In the genomic region with DNA sequence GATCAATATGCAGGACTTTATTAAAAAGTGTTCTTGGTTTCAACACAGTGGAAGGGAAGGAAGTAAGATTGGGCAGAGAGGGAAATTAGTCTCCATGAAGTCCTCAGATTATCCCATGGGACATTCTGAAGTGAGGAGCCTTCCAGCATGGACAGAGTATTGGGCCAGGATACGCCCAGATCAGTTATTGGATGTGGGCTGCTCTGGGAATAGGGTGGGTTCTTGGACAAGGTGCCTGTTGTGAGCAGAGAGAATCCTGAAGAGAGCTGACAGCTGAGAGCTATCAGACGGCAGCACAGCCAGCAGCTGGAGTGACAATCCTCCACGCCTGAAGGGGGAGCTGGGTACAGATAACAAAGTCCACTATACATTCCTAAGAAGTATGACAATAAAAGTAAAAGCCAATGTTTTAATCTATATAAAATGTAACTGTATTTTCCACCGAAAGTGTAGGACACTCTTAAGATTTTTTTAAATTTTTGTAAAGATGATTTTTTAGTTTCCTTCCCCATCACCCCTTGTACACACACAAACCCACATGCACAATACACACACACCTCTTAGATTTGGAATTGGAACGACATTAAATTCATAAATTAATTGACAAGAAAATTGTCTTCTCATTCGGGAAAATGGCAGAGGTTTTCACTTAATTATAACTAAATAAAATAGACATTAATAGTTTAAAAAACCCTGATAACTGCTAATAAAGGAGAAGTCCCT, we compare ENCODE assay signal across 1 cellular context.
TF ChIP-seq lines count a peak whose summit lies in the region.

No MANE protein-coding gene starts in this region.

TF ChIP-seq in K562, 482 proteins besides CTCF, POLR2A, EP300 and RAD21 (continued from another document and continues in another):
- TF ChIP-seq TRIM24 (IDR thresholded peaks at IDR 0.05): peak in 1 of 2 experiments; percentile 32; a peak in 1 of 4 replicates
- TF ChIP-seq KLF1 (tag; IDR thresholded peaks at IDR 0.05): no peak
- TF ChIP-seq CBFA2T3 (IDR thresholded peaks at IDR 0.05): peak; percentile 84
- peak; percentile 82 for TF ChIP-seq TEAD4 (IDR thresholded peaks at IDR 0.05; ENCODE audit: low read length)
- TF ChIP-seq TEAD4 (CRISPR knock-in tag; IDR thresholded peaks at IDR 0.05; ENCODE audit: borderline replicate concordance): no peak
- TF ChIP-seq CAMTA2 (CRISPR knock-in tag; conservative IDR thresholded peaks at IDR 0.05): no peak
- peak; percentile 56; the same call in 1 of the 2 replicates for TF ChIP-seq ZBTB2 (IDR thresholded peaks at IDR 0.05)
- peak; percentile 42; the same call in 1 of the 2 replicates for TF ChIP-seq CTBP1 (IDR thresholded peaks at IDR 0.05; ENCODE audit: borderline replicate concordance)
- no peak for TF ChIP-seq GATA2 (CRISPR knock-in tag; IDR thresholded peaks at IDR 0.05)
- peak; percentile 92 to 96 for TF ChIP-seq SIN3A (IDR thresholded peaks at IDR 0.05; ENCODE audit: borderline replicate concordance in 2 of 2, control insufficient read depth in 1 of 2, low read depth in 2 of 2, low read length in 2 of 2)
- TF ChIP-seq HLTF (IDR thresholded peaks at IDR 0.05): no peak; the same call in 1 of the 2 replicates
- TF ChIP-seq RREB1 (CRISPR knock-in tag; IDR thresholded peaks at IDR 0.05): no peak
- TF ChIP-seq ZNF717 (CRISPR knock-in tag; IDR thresholded peaks at IDR 0.05): no peak
- TF ChIP-seq MLLT1 (IDR thresholded peaks at IDR 0.05): peak; percentile 47 to 57; a peak in 1 of 4 replicates
- no peak for TF ChIP-seq ELK1 (CRISPR knock-in tag; IDR thresholded peaks at IDR 0.05)
- TF ChIP-seq CXXC5 (CRISPR knock-in tag; IDR thresholded peaks at IDR 0.05): peak; percentile 30
- TF ChIP-seq ZNF347 (CRISPR knock-in tag; IDR thresholded peaks at IDR 0.05; ENCODE audit: low read depth): no peak
- peak; percentile 41 for TF ChIP-seq TBP (optimal IDR thresholded peaks at IDR 0.05; ENCODE audit: low read depth, low read length)
- peak; percentile 71 for TF ChIP-seq CBFA2T2 (conservative IDR thresholded peaks at IDR 0.05)
- TF ChIP-seq STAT5A (IDR thresholded peaks at IDR 0.05; ENCODE audit: borderline replicate concordance, low read length): peak; percentile 44
- no peak for TF ChIP-seq FOXJ2 (tag; IDR thresholded peaks at IDR 0.05)
- peak in 1 of 2 experiments; percentile 71; a peak in 3 of 4 replicates for TF ChIP-seq HDAC1 (IDR thresholded peaks at IDR 0.05)
- TF ChIP-seq TRIM28 (IDR thresholded peaks at IDR 0.05): peak; percentile 46; the same call in 1 of the 2 replicates
- TF ChIP-seq RBFOX2 (IDR thresholded peaks at IDR 0.05; ENCODE audit: low read depth, low read length): no peak; the same call in 1 of the 2 replicates
- peak; percentile 56; the same call in 1 of the 2 replicates for TF ChIP-seq MYC (IDR thresholded peaks at IDR 0.05; ENCODE audit: low read depth, low read length)
- no peak for TF ChIP-seq MYC (CRISPR knock-in tag; IDR thresholded peaks at IDR 0.05; ENCODE audit: borderline replicate concordance, low read depth)
- TF ChIP-seq ZC3H8 (IDR thresholded peaks at IDR 0.05): 0 out of 2 replicates have a peak, but pooled peaks have one; percentile 22
- TF ChIP-seq PRPF4 (IDR thresholded peaks at IDR 0.05; ENCODE audit: insufficient read depth, low read depth, low read length, poor library complexity, severe bottlenecking): no peak
- no peak for TF ChIP-seq ZNF23 (CRISPR knock-in tag; IDR thresholded peaks at IDR 0.05)
- no peak for TF ChIP-seq E2F4 (CRISPR knock-in tag; IDR thresholded peaks at IDR 0.05; ENCODE audit: low read depth)
- TF ChIP-seq, protein P1, sequence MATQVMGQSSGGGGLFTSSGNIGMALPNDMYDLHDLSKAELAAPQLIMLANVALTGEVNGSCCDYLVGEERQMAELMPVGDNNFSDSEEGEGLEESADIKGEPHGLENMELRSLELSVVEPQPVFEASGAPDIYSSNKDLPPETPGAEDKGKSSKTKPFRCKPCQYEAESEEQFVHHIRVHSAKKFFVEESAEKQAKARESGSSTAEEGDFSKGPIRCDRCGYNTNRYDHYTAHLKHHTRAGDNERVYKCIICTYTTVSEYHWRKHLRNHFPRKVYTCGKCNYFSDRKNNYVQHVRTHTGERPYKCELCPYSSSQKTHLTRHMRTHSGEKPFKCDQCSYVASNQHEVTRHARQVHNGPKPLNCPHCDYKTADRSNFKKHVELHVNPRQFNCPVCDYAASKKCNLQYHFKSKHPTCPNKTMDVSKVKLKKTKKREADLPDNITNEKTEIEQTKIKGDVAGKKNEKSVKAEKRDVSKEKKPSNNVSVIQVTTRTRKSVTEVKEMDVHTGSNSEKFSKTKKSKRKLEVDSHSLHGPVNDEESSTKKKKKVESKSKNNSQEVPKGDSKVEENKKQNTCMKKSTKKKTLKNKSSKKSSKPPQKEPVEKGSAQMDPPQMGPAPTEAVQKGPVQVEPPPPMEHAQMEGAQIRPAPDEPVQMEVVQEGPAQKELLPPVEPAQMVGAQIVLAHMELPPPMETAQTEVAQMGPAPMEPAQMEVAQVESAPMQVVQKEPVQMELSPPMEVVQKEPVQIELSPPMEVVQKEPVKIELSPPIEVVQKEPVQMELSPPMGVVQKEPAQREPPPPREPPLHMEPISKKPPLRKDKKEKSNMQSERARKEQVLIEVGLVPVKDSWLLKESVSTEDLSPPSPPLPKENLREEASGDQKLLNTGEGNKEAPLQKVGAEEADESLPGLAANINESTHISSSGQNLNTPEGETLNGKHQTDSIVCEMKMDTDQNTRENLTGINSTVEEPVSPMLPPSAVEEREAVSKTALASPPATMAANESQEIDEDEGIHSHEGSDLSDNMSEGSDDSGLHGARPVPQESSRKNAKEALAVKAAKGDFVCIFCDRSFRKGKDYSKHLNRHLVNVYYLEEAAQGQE (CRISPR knock-in tag; IDR thresholded peaks at IDR 0.05; ENCODE audit: low read depth): no peak
- peak; percentile 57 for TF ChIP-seq TAF9B (IDR thresholded peaks at IDR 0.05; ENCODE audit: partially characterized antibody)
- peak; percentile 71 for TF ChIP-seq MEIS2 (IDR thresholded peaks at IDR 0.05; ENCODE audit: partially characterized antibody)
- TF ChIP-seq, protein P2, sequence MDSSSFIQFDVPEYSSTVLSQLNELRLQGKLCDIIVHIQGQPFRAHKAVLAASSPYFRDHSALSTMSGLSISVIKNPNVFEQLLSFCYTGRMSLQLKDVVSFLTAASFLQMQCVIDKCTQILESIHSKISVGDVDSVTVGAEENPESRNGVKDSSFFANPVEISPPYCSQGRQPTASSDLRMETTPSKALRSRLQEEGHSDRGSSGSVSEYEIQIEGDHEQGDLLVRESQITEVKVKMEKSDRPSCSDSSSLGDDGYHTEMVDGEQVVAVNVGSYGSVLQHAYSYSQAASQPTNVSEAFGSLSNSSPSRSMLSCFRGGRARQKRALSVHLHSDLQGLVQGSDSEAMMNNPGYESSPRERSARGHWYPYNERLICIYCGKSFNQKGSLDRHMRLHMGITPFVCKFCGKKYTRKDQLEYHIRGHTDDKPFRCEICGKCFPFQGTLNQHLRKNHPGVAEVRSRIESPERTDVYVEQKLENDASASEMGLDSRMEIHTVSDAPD (CRISPR knock-in tag; IDR thresholded peaks at IDR 0.05): no peak
- TF ChIP-seq WHSC1 (IDR thresholded peaks at IDR 0.05; ENCODE audit: low read length): no peak
- 0 out of 2 replicates have a peak, but pooled peaks have one; percentile 32 for TF ChIP-seq HDAC2 (IDR thresholded peaks at IDR 0.05)
- peak; percentile 10; the same call in 1 of the 2 replicates for TF ChIP-seq SNIP1 (IDR thresholded peaks at IDR 0.05; ENCODE audit: low read depth)
- peak; percentile 63; the same call in 1 of the 2 replicates for TF ChIP-seq FOXM1 (IDR thresholded peaks at IDR 0.05; ENCODE audit: low read depth)
- TF ChIP-seq FOXM1 (CRISPR knock-in tag; IDR thresholded peaks at IDR 0.05; ENCODE audit: low read depth): no peak
- TF ChIP-seq GATAD2B (IDR thresholded peaks at IDR 0.05; ENCODE audit: borderline replicate concordance): 0 out of 2 replicates have a peak, but pooled peaks have one; percentile 7
- peak; percentile 31; the same call in 1 of the 2 replicates for TF ChIP-seq JUND (IDR thresholded peaks at IDR 0.05; ENCODE audit: borderline replicate concordance, low read depth, low read length)
- TF ChIP-seq JUND (tag; IDR thresholded peaks at IDR 0.05; ENCODE audit: borderline replicate concordance, low read depth, low read length): no peak; the same call in 2 of the 3 replicates
